Comparison of ENCODE assay signal across 8 cellular contexts in the genomic region with DNA sequence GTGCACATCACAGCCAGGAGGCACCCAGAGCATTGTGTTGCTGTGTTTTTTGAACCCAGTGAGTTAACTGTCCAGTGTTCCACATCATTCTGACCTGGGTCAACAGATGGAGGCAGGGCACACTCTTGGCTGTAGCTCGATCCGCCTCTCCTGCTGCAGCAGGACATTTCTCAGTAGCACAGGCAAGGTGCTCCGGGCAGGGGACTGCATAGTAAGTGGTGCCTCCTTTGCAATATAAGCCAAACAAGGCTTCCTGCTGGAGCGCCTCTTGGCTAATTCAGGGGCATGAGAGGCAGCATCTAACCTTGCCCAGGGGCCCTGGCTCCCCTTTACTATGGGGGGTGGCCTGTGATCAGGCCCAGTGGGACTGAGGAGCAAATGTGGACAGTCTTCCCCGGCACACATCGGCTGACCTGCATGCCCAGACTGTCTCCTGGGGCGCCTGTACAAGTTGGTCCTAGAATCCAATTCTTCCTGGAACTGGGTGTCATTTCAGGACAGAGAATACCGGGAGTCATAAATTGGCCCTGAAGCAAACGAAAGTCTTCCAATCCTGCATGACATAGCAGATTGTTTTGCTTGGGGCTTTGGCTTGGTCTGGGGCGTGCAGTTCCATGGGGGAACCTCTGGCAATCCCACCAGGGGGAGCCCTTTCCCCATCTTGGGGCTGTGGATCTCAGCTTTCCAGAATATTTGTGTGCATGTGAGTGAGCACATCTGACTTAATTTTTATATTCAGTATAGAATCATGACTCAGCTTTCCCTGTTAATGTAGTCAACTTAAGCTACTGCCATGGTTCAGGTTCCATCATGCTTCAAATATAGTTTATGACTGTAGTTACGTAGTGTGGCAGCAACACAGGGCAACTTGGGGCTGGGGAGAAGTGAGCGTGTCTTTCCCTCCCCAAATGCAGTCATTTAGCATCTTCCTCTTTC. TPM values are rescaled to one million over a fixed set of nuclear protein-coding genes. Genes with fewer than 3 reads are reported as not detected.
DNase-seq lines count a peak whose midpoint lies in the region; ATAC-seq, FAIRE-seq and TF ChIP-seq lines count a peak whose summit lies in the region.

No MANE protein-coding gene starts in this region.

- TF ChIP-seq CTCF in colonic mucosa (IDR thresholded peaks at IDR 0.05) = peak; percentile 93

- peak overlapping the region; percentile 86 for H3K4me3 Mint-ChIP-seq in activated CD4-positive, alpha-beta T cell treated with anti-CD3 and anti-CD28 coated beads, Interleukin-2, amount 10 ng/mL, durations not matched to agents 24 days and 14 days

- peaks cover 11% of the 10 kb centered on the region for H3K4me1 ChIP-seq in colonic mucosa

- peak overlapping the region in 1 of 2 donors; percentile 78 for H3K9ac ChIP-seq in colonic mucosa (ENCODE audit: low read depth in 2 of 2, low read length in 2 of 2)

- peak; percentile 97 for ATAC-seq in left lobe of liver
- ATAC-seq in HG02763 (IDR thresholded peaks at IDR 0.05; ENCODE audit: unreplicated experiment) = no peak

- H3K36me3 Mint-ChIP-seq in activated CD4-positive, alpha-beta T cell treated with anti-CD3 and anti-CD28 coated beads, Interleukin-2, amount 10 ng/mL, durations not matched to agents 24 days and 14 days (ENCODE audit: low read depth) = peaks cover 40% of the 10 kb centered on the region

- intact Hi-C loops in activated CD4-positive, alpha-beta T cell treated with anti-CD3 and anti-CD28 coated beads, Interleukin-2, amount 10 ng/mL, durations not matched to agents 24 days and 14 days (cut with micrococcal nuclease) = loop anchor here (1.0 to 2.0 kb wide), 4 partner anchors 9 to 259 kb away; a partner anchor contains a TSS
- intact Hi-C loops in colonic mucosa (cut with DNase I) = loop anchor here (2.0 kb wide), 1 partner anchor 49 kb away; no protein-coding TSS in a partner anchor

- DNase-seq in GM18507 (ENCODE audit: extremely low spot score, insufficient read length, low read depth) (peak; percentile 51), NCI-H446 treated with DMSO at 0.1 percent for 48 hours (lab: John Stamatoyannopoulos, UW) (peak; percentile 63), colonic mucosa (peak; percentile 94), left lobe of liver (ENCODE audit: low spot score) (peak; percentile 88)
- DNase-seq in activated CD4-positive, alpha-beta T cell treated with anti-CD3 and anti-CD28 coated beads, Interleukin-2, amount 10 ng/mL, durations not matched to agents 24 days and 14 days = peak; percentile 94
- DNase-seq in stimulated activated CD4-positive, alpha-beta T cell treated with anti-CD3 and anti-CD28 coated beads, Interleukin-1b, Interleukin-23, amount 100 ng/mL, for 1 hour (ENCODE audit: low read depth in 2 of 2) = peak; percentile 67 to 81

- peak overlapping the region; percentile 59 for H3K27ac ChIP-seq in colonic mucosa

- no peaks in the 10 kb centered on the region for H3K27me3 Mint-ChIP-seq in activated CD4-positive, alpha-beta T cell treated with anti-CD3 and anti-CD28 coated beads, Interleukin-2, amount 10 ng/mL, durations not matched to agents 24 days and 14 days

- FAIRE-seq in A204.1 (lab: Jason Lieb, UNC) = peak; percentile 91
- FAIRE-seq in GM18507 (lab: Jason Lieb, UNC) = peak; percentile 85

- peaks cover 70% of the 10 kb centered on the region for H3K4me1 Mint-ChIP-seq in activated CD4-positive, alpha-beta T cell treated with anti-CD3 and anti-CD28 coated beads, Interleukin-2, amount 10 ng/mL, durations not matched to agents 24 days and 14 days

- no peaks in the 10 kb centered on the region for H3K27me3 ChIP-seq in colonic mucosa

- peak overlapping the region; percentile 94 for H3K27ac Mint-ChIP-seq in activated CD4-positive, alpha-beta T cell treated with anti-CD3 and anti-CD28 coated beads, Interleukin-2, amount 10 ng/mL, durations not matched to agents 24 days and 14 days

- no peaks in the 10 kb centered on the region for H3K36me3 ChIP-seq in colonic mucosa

- no peak overlapping the region for H3K4me3 ChIP-seq in colonic mucosa

- H3K9me3 ChIP-seq in colonic mucosa = no peaks in the 10 kb centered on the region

- H3K9me3 Mint-ChIP-seq in activated CD4-positive, alpha-beta T cell treated with anti-CD3 and anti-CD28 coated beads, Interleukin-2, amount 10 ng/mL, durations not matched to agents 24 days and 14 days = no peaks in the 10 kb centered on the region

RNA-seq across cellular contexts. Expression of a gene that starts 56.0 kb away (rescaled TPM):
- total RNA-seq in activated CD4-positive, alpha-beta T cell treated with anti-CD3 and anti-CD28 coated beads, Interleukin-2, amount 10 ng/mL, durations not matched to agents 24 days and 14 days = 18.8 and 22.9 TPM in 2 replicates
- 100 to 1,000 TPM; 261 to 267 TPM for total RNA-seq in colonic mucosa
- 5.1 TPM for total RNA-seq in left lobe of liver

Comparison
In these comparisons a context has a peak if more than half of its experiments do, and no peak if none do; other contexts are left out.
1. RNA of a gene that starts 56.0 kb away (total RNA-seq): 261 to 267 TPM in colonic mucosa; 18.8 to 22.9 TPM in activated CD4-positive, alpha-beta T cell treated with anti-CD3 and anti-CD28 coated beads, Interleukin-2, amount 10 ng/mL, durations not matched to agents 24 days and 14 days and 5.1 TPM in left lobe of liver (single experiment); every median in the first group is over 10 times any median in the second.
2. Peak in every context shown above with its lines, with median percentiles within 50 percentile points of each other: DNase-seq.